8 cellular contexts compared by ENCODE assay signal in genomic region chr3:129936757-129937156, GRCh38. TPM values are rescaled to one million over a fixed set of nuclear protein-coding genes. Genes with fewer than 3 reads are reported as not detected.
DNase-seq lines count a peak whose midpoint lies in the region; ATAC-seq and TF ChIP-seq lines count a peak whose summit lies in the region.

No MANE protein-coding gene starts in this region.

- H3K27ac ChIP-seq in OCI-LY7 (ENCODE audit: low read depth, low read length, poor library complexity, severe bottlenecking) (no peak overlapping the region), subcutaneous abdominal adipose tissue (ENCODE audit: low read depth, low read length) (peak overlapping the region; percentile 57)

- CTCF ChIA-PET in OCI-LY7 (lab: Charles Lee; ENCODE audit: unreplicated experiment), result no interaction called here
- CTCF ChIA-PET in MCF 10A (lab: Yijun Ruan, JAX), result no interaction called here

- BruUV-seq in OCI-LY7 (replicated peaks; lab: Mats Ljungman, UMichigan), result no TSS peak
- BruUV-seq in MCF 10A (replicated peaks; lab: Mats Ljungman, UMichigan), result no TSS peak

- H3K4me1 ChIP-seq in OCI-LY7 (ENCODE audit: insufficient read depth, low read length, poor library complexity, severe bottlenecking) (no peaks in the 10 kb centered on the region), subcutaneous abdominal adipose tissue (ENCODE audit: control insufficient read depth in 5 of 5, insufficient read depth in 5 of 5, low read length in 5 of 5) (peaks cover 0 to 14% (median 7%) of the 10 kb centered on the region in 5 donors)

- H3K9ac ChIP-seq in subcutaneous abdominal adipose tissue (ENCODE audit: low read length in 5 of 5), result peak overlapping the region in 4 of 5 donors; percentile 34 to 70 (median 42)

- peaks cover 17% of the 10 kb centered on the region for H3K4me1 Mint-ChIP-seq in MCF 10A (ENCODE audit: insufficient read depth, unreplicated experiment)

- no peaks in the 10 kb centered on the region for H3K27me3 ChIP-seq in subcutaneous abdominal adipose tissue (ENCODE audit: control insufficient read depth in 5 of 5, insufficient read depth in 4 of 5, low read length in 5 of 5)

- H3K4me3 Mint-ChIP-seq in MCF 10A (ENCODE audit: unreplicated experiment), result peak overlapping the region; percentile 74

- H3K4me3 ChIP-seq in OCI-LY7 (ENCODE audit: low read depth, low read length, poor library complexity, severe bottlenecking) (no peak overlapping the region), subcutaneous abdominal adipose tissue (ENCODE audit: low read depth in 1 of 5, low read length in 5 of 5) (peak overlapping the region; percentile 56 to 72 (median 64))

- H3K36me3 Mint-ChIP-seq in MCF 10A (ENCODE audit: insufficient read depth, unreplicated experiment), result peaks cover 9% of the 10 kb centered on the region

- H3K9me3 Mint-ChIP-seq in MCF 10A (ENCODE audit: unreplicated experiment), result no peaks in the 10 kb centered on the region

- intact Hi-C loops in OCI-LY7 (cut with micrococcal nuclease; ENCODE audit: unreplicated experiment) (no loop called here), MCF 10A (cut with micrococcal nuclease) (no loop called here)

- POLR2A ChIA-PET in OCI-LY7 (lab: Charles Lee), result no interaction called here
- POLR2A ChIA-PET in MCF 10A (lab: Yijun Ruan, JAX), result interaction anchor here (0.6 kb wide), 1 partner anchor 294 kb away, joined by 3 read pairs; no protein-coding TSS in a partner anchor

- H3K27me3 Mint-ChIP-seq in MCF 10A (ENCODE audit: insufficient read depth, unreplicated experiment), result no peaks in the 10 kb centered on the region

- H4K20me1 ChIP-seq in OCI-LY7 (ENCODE audit: insufficient read depth, low read length), result no peaks in the 10 kb centered on the region

- H3K9me3 ChIP-seq in OCI-LY7 (ENCODE audit: low read length), result no peaks in the 10 kb centered on the region
- H3K9me3 ChIP-seq in subcutaneous abdominal adipose tissue (ENCODE audit: control insufficient read depth in 5 of 5, low read length in 5 of 5), result no peaks in the 10 kb centered on the region

- no peaks in the 10 kb centered on the region for H3K79me2 ChIP-seq in OCI-LY7 (ENCODE audit: insufficient read depth, low read depth, low read length)

- TF ChIP-seq CTCF in OCI-LY7 (conservative IDR thresholded peaks at IDR 0.05; ENCODE audit: low read length) (no peak), MCF 10A (IDR thresholded peaks at IDR 0.05; ENCODE audit: unreplicated experiment) (no peak)

- H3K9me2 ChIP-seq in OCI-LY7 (ENCODE audit: insufficient read depth, low read length), result no peaks in the 10 kb centered on the region

- no peak overlapping the region for H2AFZ ChIP-seq in OCI-LY7 (ENCODE audit: low read length)

- peak overlapping the region; percentile 4; the same call in 1 of the 2 replicates for H3K4me2 ChIP-seq in OCI-LY7 (ENCODE audit: low read length)

- peak; percentile 71 for ATAC-seq in left lobe of liver
- no peak for ATAC-seq in GM19395 (IDR thresholded peaks at IDR 0.05; ENCODE audit: unreplicated experiment)
- no peak for ATAC-seq in GM18498 (IDR thresholded peaks at IDR 0.05; ENCODE audit: unreplicated experiment)

- peak; percentile 27 for DNase-seq in activated naive CD4-positive, alpha-beta T cell treated with Interleukin-2 at 50 U/mL for 16 hours
- DNase-seq in activated naive CD4-positive, alpha-beta T cell treated with anti-CD3 and anti-CD28 coated beads, Interleukin-2, amount 50 U/mL, for 16 hours, result no peak
- DNase-seq in OCI-LY7 (ENCODE audit: low spot score) (no peak), MCF 10A (ENCODE audit: unreplicated experiment) (peak; percentile 55), left lobe of liver (ENCODE audit: low spot score) (no peak)

- no peak overlapping the region for H3K27ac Mint-ChIP-seq in MCF 10A (ENCODE audit: low read depth, unreplicated experiment)

- H3K36me3 ChIP-seq in OCI-LY7 (ENCODE audit: insufficient read depth, low read length), result no peaks in the 10 kb centered on the region
- H3K36me3 ChIP-seq in subcutaneous abdominal adipose tissue (ENCODE audit: control insufficient read depth in 5 of 5, insufficient read depth in 5 of 5, low read length in 5 of 5), result no peaks in the 10 kb centered on the region

RNA-seq across cellular contexts. Expression of gene TRH, which starts 37.8 kb away (rescaled TPM):
- total RNA-seq in OCI-LY7 (2014; rRNA removed; shearing (Covaris generic)), result not detected in 2 replicates
- total RNA-seq in OCI-LY7 (2022) (not detected in 2 replicates), MCF 10A (2022) (not detected in 2 replicates), left lobe of liver (not detected)

RNA-seq across cellular contexts. Expression of gene TMCC1, which starts 43.2 kb away (rescaled TPM):
- 24.0 and 31.7 TPM in 2 replicates for total RNA-seq in OCI-LY7 (2014; rRNA removed; shearing (Covaris generic))
- total RNA-seq in OCI-LY7 (2022) (35.6 and 38.8 TPM in 2 replicates), MCF 10A (2022) (22.5 and 31.2 TPM in 2 replicates), left lobe of liver (33.9 TPM)

Comparison
In these comparisons a context has a peak if more than half of its experiments do, and no peak if none do; other contexts are left out.
1. DNase-seq: peak in activated naive CD4-positive, alpha-beta T cell treated with Interleukin-2 at 50 U/mL for 16 hours (single experiment) and MCF 10A (single experiment); none in activated naive CD4-positive, alpha-beta T cell treated with anti-CD3 and anti-CD28 coated beads, Interleukin-2, amount 50 U/mL, for 16 hours (single experiment), OCI-LY7 (single experiment) and left lobe of liver (single experiment).